Comparison of ENCODE assay signal across 30 cellular contexts in genomic region chr10:64465653-64466052, GRCh38.
"Had no signal": no experiment of that assay in that cellular context is flagged by ENCODE, and none has a peak within 500 bp of the region (broad histone marks: within the 10 kb centered on the region; RNA-seq: fewer than 3 reads in every experiment).

No MANE protein-coding gene starts in this region.

- ATAC-seq: activated naive CD4-positive, alpha-beta T cell treated with anti-CD3 and anti-CD28 coated beads, Interleukin-2, amount 50 U/mL, for 72 hours; activated naive CD8-positive, alpha-beta T cell treated with anti-CD3 and anti-CD28 coated beads, Interleukin-2, amount 50 U/mL, for 24 hours; activated T-cell treated with anti-CD3 and anti-CD28 coated beads, Interleukin-2, amount 50 U/mL, for 4 hours; activated T-cell treated with anti-CD3 and anti-CD28 coated beads, Interleukin-2, amount 50 U/mL, for 72 hours; activated T-helper 17 cell treated with anti-CD3 and anti-CD28 coated beads, Interleukin-2, amount 50 U/mL, for 72 hours; body of pancreas had no signal

- H3K4me1 ChIP-seq: adrenal gland, ascending aorta, body of pancreas, breast epithelium had no signal

- H3K36me3 ChIP-seq: adrenal gland, ascending aorta, brain microvascular endothelial cell, breast epithelium, cardiac muscle cell had no signal

- H3K27ac ChIP-seq: adrenal gland, ascending aorta, body of pancreas, brain microvascular endothelial cell, breast epithelium, cardiac muscle cell had no signal

- H3K27me3 ChIP-seq: adrenal gland, ascending aorta, body of pancreas, brain microvascular endothelial cell, breast epithelium, cardiac muscle cell had no signal

- DNase-seq: activated effector memory CD4-positive, alpha-beta T cell treated with anti-CD3 and anti-CD28 coated beads, Interleukin-2, amount 50 U/mL, for 16 hours; activated effector memory CD4-positive, alpha-beta T cell treated with Interleukin-2 at 50 U/mL for 16 hours; activated gamma-delta T cell; activated gamma-delta T cell treated with Interleukin-2 at 50 U/mL for 16 hours; activated naive CD4-positive, alpha-beta T cell; activated naive CD4-positive, alpha-beta T cell treated with anti-CD3 and anti-CD28 coated beads for 36 hours; activated naive CD4-positive, alpha-beta T cell treated with anti-CD3 and anti-CD28 coated beads, Interleukin-2, amount 10 ng/mL, durations not matched to agents 7 days and 5 days; activated naive CD4-positive, alpha-beta T cell treated with anti-CD3 and anti-CD28 coated beads, Interleukin-2, amount 50 U/mL, for 16 hours; activated naive CD4-positive, alpha-beta T cell treated with Interleukin-2 at 50 U/mL for 16 hours; activated naive CD8-positive, alpha-beta T cell treated with anti-CD3 and anti-CD28 coated beads for 36 hours; activated naive CD8-positive, alpha-beta T cell treated with anti-CD3 and anti-CD28 coated beads, Interleukin-2, amount 10 ng/mL, durations not matched to agents 7 days and 5 days; activated naive CD8-positive, alpha-beta T cell treated with anti-CD3 and anti-CD28 coated beads, Interleukin-2, amount 50 U/mL, for 24 hours; activated T-cell treated with anti-CD3 and anti-CD28 coated beads, Interleukin-2, amount 50 U/mL, for 4 hours; activated T-cell treated with anti-CD3 and anti-CD28 coated beads, Interleukin-2, amount 50 U/mL, for 48 hours; activated T-cell treated with anti-CD3 and anti-CD28 coated beads, Interleukin-2, amount 50 U/mL, for 72 hours; adrenal gland; amniotic stem cell; amygdala; anterior cingulate cortex; aorta; body of pancreas; brain microvascular endothelial cell; caudate nucleus; central memory CD4-positive, alpha-beta T cell; cerebellar nuclear complex had no signal

- H3K9me3 ChIP-seq: adrenal gland, ascending aorta had no signal

- H3K4me3 ChIP-seq: adrenal gland, ascending aorta, body of pancreas, breast epithelium, cardiac muscle cell had no signal
